Comparison of ENCODE assay signal across 1 cellular context in genomic region chr17:80624864-80625263, GRCh38.
TF ChIP-seq lines count a peak whose summit lies in the region.

No MANE protein-coding gene starts in this region.

TF ChIP-seq in GM23338, 12 proteins besides CTCF, POLR2A, EP300 and RAD21 (continued from another document):
- no peak for TF ChIP-seq REST (IDR thresholded peaks at IDR 0.05; ENCODE audit: unreplicated experiment)
TF ChIP-seq in GM23338: peak in this region for 0.
